ENCODE assay signal across 14 cellular contexts in the genomic region with DNA sequence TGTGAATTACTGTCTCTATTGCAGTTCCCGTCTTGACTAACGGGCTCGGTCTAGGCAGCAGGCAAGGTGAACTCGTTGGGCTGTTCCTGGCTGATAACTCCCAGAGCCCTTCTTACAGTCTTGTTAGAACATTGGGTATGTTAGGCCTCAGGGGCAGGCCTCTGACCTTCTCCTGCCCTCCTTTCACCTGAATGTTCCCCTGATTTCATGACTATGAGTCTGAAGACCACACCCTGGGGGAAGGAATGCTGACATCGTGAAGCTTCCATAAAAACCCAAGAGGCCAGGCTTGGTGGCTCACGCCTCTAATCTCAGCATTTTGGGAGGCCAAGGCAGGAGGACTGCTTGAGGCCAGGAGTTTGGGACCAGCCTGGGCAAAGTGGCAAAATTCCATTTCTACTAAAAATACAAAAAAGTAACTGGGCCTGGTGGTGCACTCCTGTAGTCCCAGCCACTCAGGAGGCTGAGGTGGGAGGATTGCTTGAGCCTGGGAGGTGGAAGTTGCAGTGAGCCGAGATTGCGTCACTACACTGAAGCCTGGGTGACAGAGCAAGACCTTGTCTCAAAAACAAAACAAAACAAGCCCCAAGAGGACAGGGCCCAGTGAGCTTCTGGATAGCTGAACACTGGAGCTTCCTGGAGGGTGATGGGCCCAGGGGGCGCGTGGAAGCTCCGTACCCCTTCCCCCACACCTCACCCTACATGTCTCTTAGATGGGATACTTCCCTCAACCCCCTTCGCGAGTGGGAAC. TPM values are rescaled to one million over a fixed set of nuclear protein-coding genes. Genes with fewer than 3 reads are reported as not detected.
A peak's percentile ranks its signal among the peaks of the same experiment; 100 is the strongest.
DNase-seq lines count a peak whose midpoint lies in the region; ATAC-seq and TF ChIP-seq lines count a peak whose summit lies in the region.
"Had no signal": no experiment of that assay in that cellular context is flagged by ENCODE, and none has a peak within 500 bp of the region (broad histone marks: within the 10 kb centered on the region; RNA-seq: fewer than 3 reads in every experiment).

No MANE protein-coding gene starts in this region.

- CTCF ChIA-PET in mammary epithelial cell (lab: Charles Lee; ENCODE audit: low non-redundant PET) = no interaction called here
- CTCF ChIA-PET in naive thymus-derived CD4-positive, alpha-beta T cell (lab: Charles Lee) = interaction anchor here (0.7 to 1.5 kb wide), 4 partner anchors 30 to 160 kb away, joined by 3 to 6 read pairs (median 4); no protein-coding TSS in a partner anchor

- WGBS in mammary epithelial cell (ENCODE audit: low coverage, missing lambda C conversion rate) = 95% methylated on average over 10 of the region's 13 CpGs

- in situ Hi-C loops in mammary epithelial cell (cut with MboI; ENCODE audit: low sequenced_read_pairs in 2 of 2) = loop anchor here in 1 of 2 donors (25.0 kb wide), 1 partner anchor 97 kb away; no protein-coding TSS in a partner anchor

- H4K20me1 ChIP-seq in mammary epithelial cell (ENCODE audit: insufficient read depth, low read length) = no peaks in the 10 kb centered on the region
- H4K20me1 ChIP-seq: BLaER1 had no signal

- no peak for ATAC-seq in naive thymus-derived CD4-positive, alpha-beta T cell
- no peak for ATAC-seq in HG03139 (IDR thresholded peaks at IDR 0.05; ENCODE audit: unreplicated experiment)
- no peak for ATAC-seq in GM21526 (IDR thresholded peaks at IDR 0.05; ENCODE audit: low FRiP score, unreplicated experiment)

- no peak overlapping the region for H3K4me3 Mint-ChIP-seq in naive thymus-derived CD4-positive, alpha-beta T cell
- H3K4me3 Mint-ChIP-seq: neural crest cell had no signal

- dilution Hi-C loops in mammary epithelial cell (cut with HindIII; ENCODE audit: low sequenced_read_pairs) = loop anchor here (5.0 kb wide), 3 partner anchors 42 to 112 kb away; no protein-coding TSS in a partner anchor

- no peak for TF ChIP-seq CTCF in mammary epithelial cell (conservative IDR thresholded peaks at IDR 0.05 in 1 of 2, IDR thresholded peaks at IDR 0.05 in 1 of 2; ENCODE audit: extremely low read depth in 1 of 2, insufficient read depth in 1 of 2, low read depth in 1 of 2, low read length in 2 of 2)

- H3K4me1 ChIP-seq in mammary epithelial cell (ENCODE audit: insufficient read depth, low read length) = peaks cover 5% of the 10 kb centered on the region
- H3K4me1 ChIP-seq in naive thymus-derived CD4-positive, alpha-beta T cell (ENCODE audit: control insufficient read depth in 2 of 2, insufficient read depth in 2 of 2, low read length in 2 of 2) = peaks cover 0 to 38% of the 10 kb centered on the region in 2 donors

- intact Hi-C loops in mammary epithelial cell (cut with micrococcal nuclease) = no loop called here
- intact Hi-C loops in naive thymus-derived CD4-positive, alpha-beta T cell (cut with micrococcal nuclease) = loop anchor here (5.0 kb wide), 2 partner anchors 33 to 42 kb away; no protein-coding TSS in a partner anchor

- H3K4me2 ChIP-seq in mammary epithelial cell (ENCODE audit: insufficient read depth, low read depth, low read length) = no peak overlapping the region
- H3K4me2 ChIP-seq: BLaER1 had no signal

- H2AFZ ChIP-seq in mammary epithelial cell (ENCODE audit: low read depth, low read length) = peak overlapping the region; percentile 50

- H3K9me3 ChIP-seq in mammary epithelial cell (replicated peaks; ENCODE audit: insufficient read depth, low read length) = no peaks in the 10 kb centered on the region
- H3K9me3 ChIP-seq in naive thymus-derived CD4-positive, alpha-beta T cell (ENCODE audit: control insufficient read depth in 2 of 3, low read length in 3 of 3) = no peaks in the 10 kb centered on the region
- H3K9me3 ChIP-seq: BLaER1, esophagus muscularis mucosa had no signal

- H3K9ac ChIP-seq in mammary epithelial cell (ENCODE audit: insufficient read depth, low read length) = no peak overlapping the region
- H3K9ac ChIP-seq: BLaER1 had no signal

- peaks cover 0 to 4% (median 0%) of the 10 kb centered on the region in 5 donors for H3K36me3 Mint-ChIP-seq in naive thymus-derived CD4-positive, alpha-beta T cell

- POLR2A ChIA-PET in naive thymus-derived CD4-positive, alpha-beta T cell (lab: Charles Lee) = interaction anchor here (0.8 kb wide), 1 partner anchor 13 kb away, joined by 3 read pairs; no protein-coding TSS in a partner anchor

- no peaks in the 10 kb centered on the region for H3K9me3 Mint-ChIP-seq in naive thymus-derived CD4-positive, alpha-beta T cell
- H3K9me3 Mint-ChIP-seq: activated T-helper 2 cell treated with anti-CD3 and anti-CD28 coated beads, Interferon-gamma antibody, Interleukin-2, Interleukin-4, amounts not matched to agents 10 μg/mL and 5 μg/mL and 100 μg/mL, durations not matched to agents 14 hours and 24 hours and 36 hours; neural crest cell had no signal

- no peak overlapping the region for H3K27ac ChIP-seq in mammary epithelial cell (ENCODE audit: insufficient read depth, low read depth, low read length)
- peak overlapping the region; percentile 45 for H3K27ac ChIP-seq in naive thymus-derived CD4-positive, alpha-beta T cell (ENCODE audit: low read depth, low read length)
- H3K27ac ChIP-seq: BLaER1 had no signal

- no peaks in the 10 kb centered on the region for H3K79me2 ChIP-seq in mammary epithelial cell (ENCODE audit: insufficient read depth, low read length)

- H3K27ac Mint-ChIP-seq in naive thymus-derived CD4-positive, alpha-beta T cell = peak overlapping the region; percentile 16 to 98 (median 96)
- H3K27ac Mint-ChIP-seq: activated T-helper 2 cell treated with anti-CD3 and anti-CD28 coated beads, Interferon-gamma antibody, Interleukin-2, Interleukin-4, amounts not matched to agents 10 μg/mL and 5 μg/mL and 100 μg/mL, durations not matched to agents 14 hours and 24 hours and 36 hours had no signal

- H3K27me3 ChIP-seq in mammary epithelial cell (ENCODE audit: insufficient read depth, low read length) = no peaks in the 10 kb centered on the region
- no peaks in the 10 kb centered on the region for H3K27me3 ChIP-seq in naive thymus-derived CD4-positive, alpha-beta T cell (ENCODE audit: control insufficient read depth in 2 of 2, insufficient read depth in 2 of 2, low read length in 2 of 2)
- H3K27me3 ChIP-seq: BLaER1, esophagus muscularis mucosa had no signal

- peaks cover 23 to 50% (median 37%) of the 10 kb centered on the region in 7 donors for H3K4me1 Mint-ChIP-seq in naive thymus-derived CD4-positive, alpha-beta T cell

- no peaks in the 10 kb centered on the region for H3K36me3 ChIP-seq in mammary epithelial cell (ENCODE audit: insufficient read depth, low read length)
- no peaks in the 10 kb centered on the region for H3K36me3 ChIP-seq in naive thymus-derived CD4-positive, alpha-beta T cell (ENCODE audit: control insufficient read depth in 2 of 3, insufficient read depth in 3 of 3, low read length in 3 of 3)
- H3K36me3 ChIP-seq: BLaER1, esophagus muscularis mucosa had no signal

- BruUV-seq in mammary epithelial cell (replicated peaks; lab: Mats Ljungman, UMichigan) = no TSS peak

- peak; percentile 53 for DNase-seq in CD1c-positive myeloid dendritic cell (ENCODE audit: extremely low spot score)
- peak; percentile 19 for DNase-seq in LoVo (ENCODE audit: low spot score)
- no peak for DNase-seq in mammary epithelial cell
- no peak for DNase-seq in naive thymus-derived CD4-positive, alpha-beta T cell
- DNase-seq in NCI-H524 treated with DMSO at 0.1 percent for 48 hours (lab: John Stamatoyannopoulos, UW) = no peak
- no peak for DNase-seq in GDM1 (lab: John Stamatoyannopoulos, UW)
- DNase-seq: caudate nucleus, SHP77 had no signal

- no peaks in the 10 kb centered on the region for H3K27me3 Mint-ChIP-seq in naive thymus-derived CD4-positive, alpha-beta T cell

- no peak overlapping the region for H3K4me3 ChIP-seq in mammary epithelial cell (replicated peaks in 1 of 3; ENCODE audit: insufficient read depth in 1 of 3, low read depth in 2 of 3, low read length in 3 of 3)
- H3K4me3 ChIP-seq in naive thymus-derived CD4-positive, alpha-beta T cell (ENCODE audit: low read length) = no peak overlapping the region
- H3K4me3 ChIP-seq: BLaER1, esophagus muscularis mucosa had no signal

RNA-seq across cellular contexts. Expression of a gene that starts 47.8 kb away (rescaled TPM):
- total RNA-seq in mammary epithelial cell = not detected
- not detected for polyA plus RNA-seq in mammary epithelial cell
- polyA minus RNA-seq in mammary epithelial cell = not detected
- total RNA-seq in naive thymus-derived CD4-positive, alpha-beta T cell = not detected
- polyA plus RNA-seq in naive thymus-derived CD4-positive, alpha-beta T cell = not detected
- total RNA-seq: activated T-helper 2 cell treated with anti-CD3 and anti-CD28 coated beads, Interferon-gamma antibody, Interleukin-2, Interleukin-4, amounts not matched to agents 10 μg/mL and 5 μg/mL and 100 μg/mL, durations not matched to agents 14 hours and 24 hours and 36 hours; neural crest cell had no signal

Comparison
In these comparisons a context has a peak if more than half of its experiments do, and no peak if none do; other contexts are left out.
1. DNase-seq: peak in CD1c-positive myeloid dendritic cell (single experiment) and LoVo (single experiment); none in mammary epithelial cell (single experiment), naive thymus-derived CD4-positive, alpha-beta T cell (0 of 9), NCI-H524 treated with DMSO at 0.1 percent for 48 hours (single experiment) and GDM1 (single experiment).